In genomic region chr10:132904169-132904813, GRCh38 we compare ENCODE assay signal across 8 cellular contexts. TPM values are rescaled to one million over a fixed set of nuclear protein-coding genes. Genes with fewer than 3 reads are reported as not detected.
DNase-seq lines count a peak whose midpoint lies in the region; ATAC-seq and TF ChIP-seq lines count a peak whose summit lies in the region.

No MANE protein-coding gene starts in this region.

- intact Hi-C loops in ascending aorta (cut with DNase I): no loop called here

- peaks cover 0 to 3% of the 10 kb centered on the region in 2 donors for H3K9me3 ChIP-seq in ascending aorta

- no peak overlapping the region for H3K4me3 ChIP-seq in GM12865 (ENCODE audit: low read depth, low read length)
- H3K4me3 ChIP-seq in ascending aorta: no peak overlapping the region

- ATAC-seq in HG02981 (IDR thresholded peaks at IDR 0.05; ENCODE audit: unreplicated experiment): no peak

- no peaks in the 10 kb centered on the region for H3K4me1 ChIP-seq in ascending aorta

- no peaks in the 10 kb centered on the region for H3K27me3 ChIP-seq in ascending aorta

- DNase-seq in AG08396 (ENCODE audit: low spot score): peak; percentile 83
- DNase-seq in GM12865 (ENCODE audit: low read depth): no peak
- DNase-seq in NOMO-1 treated with DMSO at 0.1 percent for 48 hours (lab: John Stamatoyannopoulos, UW; ENCODE audit: unreplicated experiment): peak; percentile 37
- no peak for DNase-seq in ascending aorta (ENCODE audit: low spot score in 2 of 2)
- DNase-seq in inferior parietal cortex (ENCODE audit: extremely low spot score): peak; percentile 45
- peak in 2 of 3 experiments; percentile 6 to 42 for DNase-seq in stimulated activated CD4-positive, alpha-beta T cell treated with anti-CD3 and anti-CD28 coated beads, TNF-alpha, amount 100 ng/mL, for 24 hours (ENCODE audit: low read depth in 3 of 3)
- no peak for DNase-seq in activated gamma-delta T cell (lab: John Stamatoyannopoulos, UW)

- peak; percentile 54 for TF ChIP-seq CTCF in GM12865 (IDR thresholded peaks at IDR 0.05; ENCODE audit: insufficient read depth, low read depth, low read length, missing control alignments)
- TF ChIP-seq CTCF in ascending aorta (IDR thresholded peaks at IDR 0.05): peak; percentile 19 to 36 (median 24)

- no peak overlapping the region for H3K27ac ChIP-seq in ascending aorta

- H3K36me3 ChIP-seq in ascending aorta: no peaks in the 10 kb centered on the region

RNA-seq across cellular contexts. Expression of gene CFAP46, which starts 38.1 kb away (rescaled TPM):
- total RNA-seq in ascending aorta: not detected

Comparison
In these comparisons a context has a peak if more than half of its experiments do, and no peak if none do; other contexts are left out.
1. DNase-seq: peak in AG08396 (single experiment), NOMO-1 treated with DMSO at 0.1 percent for 48 hours (single experiment), inferior parietal cortex (single experiment) and stimulated activated CD4-positive, alpha-beta T cell treated with anti-CD3 and anti-CD28 coated beads, TNF-alpha, amount 100 ng/mL, for 24 hours (2 of 3); none in GM12865 (single experiment), ascending aorta (0 of 2) and activated gamma-delta T cell (single experiment).